ENCODE assay signal across 2 cellular contexts in the genomic region with DNA sequence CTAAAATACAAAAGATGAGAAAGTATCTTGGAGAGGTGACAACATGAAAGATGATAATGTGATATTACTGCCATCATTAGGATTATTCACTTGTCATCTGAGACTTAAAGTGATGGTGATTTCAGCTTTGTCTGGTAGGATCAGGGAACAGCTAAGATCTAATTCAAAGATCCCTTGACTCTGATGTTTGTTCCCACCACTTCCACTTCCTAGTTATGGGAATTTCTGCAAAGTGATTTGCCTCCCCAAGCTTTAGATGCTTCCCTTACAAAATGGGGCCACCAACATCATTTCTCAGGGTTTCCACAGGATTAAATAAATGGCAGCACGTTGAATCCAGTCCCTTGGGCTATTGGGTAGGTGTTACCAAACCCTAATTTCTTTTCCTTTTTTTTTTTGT.
TF ChIP-seq lines count a peak whose summit lies in the region.

No MANE protein-coding gene starts in this region.

TF ChIP-seq in H1, 55 proteins besides CTCF, POLR2A, EP300 and RAD21 (continued from another document):
- TF ChIP-seq KDM4A (IDR thresholded peaks at IDR 0.05; ENCODE audit: low read depth, low read length, severe bottlenecking) = no peak
- no peak for TF ChIP-seq SIRT6 (IDR thresholded peaks at IDR 0.05; ENCODE audit: low read length)
- no peak for TF ChIP-seq TAF7 (optimal IDR thresholded peaks at IDR 0.05; ENCODE audit: borderline replicate concordance, low read depth, low read length)
- TF ChIP-seq USF2 (IDR thresholded peaks at IDR 0.05; ENCODE audit: low read length) = no peak
- no peak for TF ChIP-seq GABPA (IDR thresholded peaks at IDR 0.05; ENCODE audit: borderline replicate concordance, insufficient read depth, low read length)
- no peak for TF ChIP-seq ASH2L (IDR thresholded peaks at IDR 0.05; ENCODE audit: low read length)
TF ChIP-seq in H1: peak in this region for 0.

TF ChIP-seq in neural cell, 6 proteins besides CTCF, POLR2A, EP300 and RAD21 (continued from another document):
- peak; percentile 99 for TF ChIP-seq REST (IDR thresholded peaks at IDR 0.05; ENCODE audit: borderline replicate concordance)
